1 cellular context compared by ENCODE assay signal in the genomic region with DNA sequence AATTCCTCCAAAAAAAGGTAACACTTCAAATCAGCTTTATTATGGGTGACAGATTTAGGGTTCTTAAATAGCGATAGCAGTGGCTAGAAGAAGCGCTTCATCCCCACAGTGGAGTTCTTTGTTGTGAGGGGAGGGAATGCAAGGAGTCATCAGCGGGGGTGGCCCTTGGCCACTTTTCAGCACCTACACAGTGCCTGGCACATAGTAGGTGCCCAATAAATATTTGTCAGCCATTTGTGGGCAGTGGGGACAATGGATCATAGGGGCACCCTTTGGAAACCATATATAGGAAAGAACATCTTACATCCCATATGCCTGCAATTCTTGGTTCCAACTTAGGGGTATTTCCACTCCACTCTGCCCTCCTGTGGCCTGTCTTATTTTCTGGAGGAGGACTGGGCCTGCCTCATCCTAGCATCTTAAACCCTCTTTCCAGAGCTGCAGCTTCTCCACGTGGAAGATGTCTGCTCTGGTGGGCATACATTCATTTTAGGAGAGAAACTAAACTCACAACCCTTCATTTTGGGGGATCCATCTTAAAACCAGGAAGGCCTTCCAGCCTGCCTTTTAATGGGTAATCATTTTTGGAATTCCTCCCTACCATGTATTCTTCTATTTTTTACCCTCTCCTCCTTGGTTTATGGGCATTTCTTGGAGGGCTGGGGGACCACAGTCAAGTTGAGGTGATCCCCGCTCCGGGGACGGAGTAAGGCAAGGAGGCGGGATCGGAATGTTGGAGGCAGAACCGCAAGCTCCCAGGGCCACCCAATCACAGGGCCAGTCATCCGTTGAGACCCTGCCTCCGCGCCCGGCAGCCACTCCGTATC.
A peak's percentile ranks its signal among the peaks of the same experiment; 100 is the strongest.
TF ChIP-seq lines count a peak whose summit lies in the region.

No MANE protein-coding gene starts in this region.

TF ChIP-seq in HepG2, 621 proteins besides CTCF, POLR2A, EP300 and RAD21 (continued from another document and continues in another):
- TF ChIP-seq, protein P1, sequence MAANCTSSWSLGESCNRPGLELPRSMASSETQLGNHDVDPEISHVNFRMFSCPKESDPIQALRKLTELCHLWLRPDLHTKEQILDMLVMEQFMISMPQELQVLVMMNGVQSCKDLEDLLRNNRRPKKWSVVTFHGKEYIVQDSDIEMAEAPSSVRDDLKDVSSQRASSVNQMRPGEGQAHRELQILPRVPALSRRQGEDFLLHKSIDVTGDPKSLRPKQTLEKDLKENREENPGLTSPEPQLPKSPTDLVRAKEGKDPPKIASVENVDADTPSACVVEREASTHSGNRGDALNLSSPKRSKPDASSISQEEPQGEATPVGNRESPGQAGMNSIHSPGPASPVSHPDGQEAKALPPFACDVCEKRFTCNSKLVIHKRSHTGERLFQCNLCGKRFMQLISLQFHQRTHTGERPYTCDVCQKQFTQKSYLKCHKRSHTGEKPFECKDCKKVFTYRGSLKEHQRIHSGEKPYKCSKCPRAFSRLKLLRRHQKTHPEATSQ (CRISPR knock-in tag; IDR thresholded peaks at IDR 0.05; ENCODE audit: borderline replicate concordance): 0 out of 2 replicates have a peak, but pooled peaks have one; percentile 41
- TF ChIP-seq SNAPC5 (CRISPR knock-in tag; IDR thresholded peaks at IDR 0.05; ENCODE audit: borderline replicate concordance) (peak; percentile 29; the same call in 1 of the 2 replicates), ZNF749 (CRISPR knock-in tag; IDR thresholded peaks at IDR 0.05; ENCODE audit: borderline replicate concordance) (no peak), SP140L (CRISPR knock-in tag; IDR thresholded peaks at IDR 0.05; ENCODE audit: borderline replicate concordance) (no peak), ZNF3 (CRISPR knock-in tag; IDR thresholded peaks at IDR 0.05) (no peak), ZNF138 (CRISPR knock-in tag; IDR thresholded peaks at IDR 0.05; ENCODE audit: low read depth) (no peak), ATF1 (CRISPR knock-in tag; IDR thresholded peaks at IDR 0.05) (peak; percentile 44; the same call in 1 of the 2 replicates), KLF13 (CRISPR knock-in tag; IDR thresholded peaks at IDR 0.05) (no peak), GPN1 (CRISPR knock-in tag; IDR thresholded peaks at IDR 0.05; ENCODE audit: borderline replicate concordance) (no peak), CBX2 (IDR thresholded peaks at IDR 0.05; ENCODE audit: low read depth, low read length) (no peak), CBX2 (CRISPR knock-in tag; IDR thresholded peaks at IDR 0.05; ENCODE audit: low read depth) (no peak), TRIM24 (CRISPR knock-in tag; IDR thresholded peaks at IDR 0.05) (no peak), IKZF4 (CRISPR knock-in tag; IDR thresholded peaks at IDR 0.05; ENCODE audit: borderline replicate concordance, low read depth, not compliant biosample characterization) (no peak), MZF1 (CRISPR knock-in tag; IDR thresholded peaks at IDR 0.05; ENCODE audit: borderline replicate concordance) (no peak), THAP7 (CRISPR knock-in tag; IDR thresholded peaks at IDR 0.05) (no peak), REL (CRISPR knock-in tag; conservative IDR thresholded peaks at IDR 0.05) (no peak), TCF7 (IDR thresholded peaks at IDR 0.05; ENCODE audit: low read depth) (no peak), ZNF234 (CRISPR knock-in tag; conservative IDR thresholded peaks at IDR 0.05) (no peak), ZNF326 (CRISPR knock-in tag; IDR thresholded peaks at IDR 0.05; ENCODE audit: borderline replicate concordance) (no peak), KDM5A (IDR thresholded peaks at IDR 0.05; ENCODE audit: borderline replicate concordance, low read length) (0 out of 2 replicates have a peak, but pooled peaks have one; percentile 61), PHB2 (IDR thresholded peaks at IDR 0.05; ENCODE audit: partially characterized antibody) (no peak), ZNF34 (CRISPR knock-in tag; IDR thresholded peaks at IDR 0.05; ENCODE audit: borderline replicate concordance) (no peak), ATAD3A (CRISPR knock-in tag; IDR thresholded peaks at IDR 0.05) (no peak), ZNF292 (CRISPR knock-in tag; IDR thresholded peaks at IDR 0.05; ENCODE audit: borderline replicate concordance, low read depth) (no peak), STAG1 (CRISPR knock-in tag; IDR thresholded peaks at IDR 0.05) (peak; percentile 51), ZSCAN12 (CRISPR knock-in tag; IDR thresholded peaks at IDR 0.05) (no peak), ZNF263 (CRISPR knock-in tag; IDR thresholded peaks at IDR 0.05) (no peak; the same call in 1 of the 2 replicates)
- TF ChIP-seq, protein P2, sequence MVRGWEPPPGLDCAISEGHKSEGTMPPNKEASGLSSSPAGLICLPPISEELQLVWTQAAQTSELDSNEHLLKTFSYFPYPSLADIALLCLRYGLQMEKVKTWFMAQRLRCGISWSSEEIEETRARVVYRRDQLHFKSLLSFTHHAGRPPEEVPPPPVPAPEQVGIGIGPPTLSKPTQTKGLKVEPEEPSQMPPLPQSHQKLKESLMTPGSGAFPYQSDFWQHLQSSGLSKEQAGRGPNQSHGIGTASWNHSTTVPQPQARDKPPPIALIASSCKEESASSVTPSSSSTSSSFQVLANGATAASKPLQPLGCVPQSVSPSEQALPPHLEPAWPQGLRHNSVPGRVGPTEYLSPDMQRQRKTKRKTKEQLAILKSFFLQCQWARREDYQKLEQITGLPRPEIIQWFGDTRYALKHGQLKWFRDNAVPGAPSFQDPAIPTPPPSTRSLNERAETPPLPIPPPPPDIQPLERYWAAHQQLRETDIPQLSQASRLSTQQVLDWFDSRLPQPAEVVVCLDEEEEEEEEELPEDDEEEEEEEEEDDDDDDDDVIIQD (CRISPR knock-in tag; IDR thresholded peaks at IDR 0.05; ENCODE audit: low read depth): no peak
- TF ChIP-seq, protein P3, sequence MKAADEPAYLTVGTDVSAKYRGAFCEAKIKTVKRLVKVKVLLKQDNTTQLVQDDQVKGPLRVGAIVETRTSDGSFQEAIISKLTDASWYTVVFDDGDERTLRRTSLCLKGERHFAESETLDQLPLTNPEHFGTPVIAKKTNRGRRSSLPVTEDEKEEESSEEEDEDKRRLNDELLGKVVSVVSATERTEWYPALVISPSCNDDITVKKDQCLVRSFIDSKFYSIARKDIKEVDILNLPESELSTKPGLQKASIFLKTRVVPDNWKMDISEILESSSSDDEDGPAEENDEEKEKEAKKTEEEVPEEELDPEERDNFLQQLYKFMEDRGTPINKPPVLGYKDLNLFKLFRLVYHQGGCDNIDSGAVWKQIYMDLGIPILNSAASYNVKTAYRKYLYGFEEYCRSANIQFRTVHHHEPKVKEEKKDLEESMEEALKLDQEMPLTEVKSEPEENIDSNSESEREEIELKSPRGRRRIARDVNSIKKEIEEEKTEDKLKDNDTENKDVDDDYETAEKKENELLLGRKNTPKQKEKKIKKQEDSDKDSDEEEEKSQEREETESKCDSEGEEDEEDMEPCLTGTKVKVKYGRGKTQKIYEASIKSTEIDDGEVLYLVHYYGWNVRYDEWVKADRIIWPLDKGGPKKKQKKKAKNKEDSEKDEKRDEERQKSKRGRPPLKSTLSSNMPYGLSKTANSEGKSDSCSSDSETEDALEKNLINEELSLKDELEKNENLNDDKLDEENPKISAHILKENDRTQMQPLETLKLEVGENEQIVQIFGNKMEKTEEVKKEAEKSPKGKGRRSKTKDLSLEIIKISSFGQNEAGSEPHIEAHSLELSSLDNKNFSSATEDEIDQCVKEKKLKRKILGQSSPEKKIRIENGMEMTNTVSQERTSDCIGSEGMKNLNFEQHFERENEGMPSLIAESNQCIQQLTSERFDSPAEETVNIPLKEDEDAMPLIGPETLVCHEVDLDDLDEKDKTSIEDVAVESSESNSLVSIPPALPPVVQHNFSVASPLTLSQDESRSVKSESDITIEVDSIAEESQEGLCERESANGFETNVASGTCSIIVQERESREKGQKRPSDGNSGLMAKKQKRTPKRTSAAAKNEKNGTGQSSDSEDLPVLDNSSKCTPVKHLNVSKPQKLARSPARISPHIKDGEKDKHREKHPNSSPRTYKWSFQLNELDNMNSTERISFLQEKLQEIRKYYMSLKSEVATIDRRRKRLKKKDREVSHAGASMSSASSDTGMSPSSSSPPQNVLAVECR (CRISPR knock-in tag; IDR thresholded peaks at IDR 0.05; ENCODE audit: borderline replicate concordance): no peak
- TF ChIP-seq, protein P4, sequence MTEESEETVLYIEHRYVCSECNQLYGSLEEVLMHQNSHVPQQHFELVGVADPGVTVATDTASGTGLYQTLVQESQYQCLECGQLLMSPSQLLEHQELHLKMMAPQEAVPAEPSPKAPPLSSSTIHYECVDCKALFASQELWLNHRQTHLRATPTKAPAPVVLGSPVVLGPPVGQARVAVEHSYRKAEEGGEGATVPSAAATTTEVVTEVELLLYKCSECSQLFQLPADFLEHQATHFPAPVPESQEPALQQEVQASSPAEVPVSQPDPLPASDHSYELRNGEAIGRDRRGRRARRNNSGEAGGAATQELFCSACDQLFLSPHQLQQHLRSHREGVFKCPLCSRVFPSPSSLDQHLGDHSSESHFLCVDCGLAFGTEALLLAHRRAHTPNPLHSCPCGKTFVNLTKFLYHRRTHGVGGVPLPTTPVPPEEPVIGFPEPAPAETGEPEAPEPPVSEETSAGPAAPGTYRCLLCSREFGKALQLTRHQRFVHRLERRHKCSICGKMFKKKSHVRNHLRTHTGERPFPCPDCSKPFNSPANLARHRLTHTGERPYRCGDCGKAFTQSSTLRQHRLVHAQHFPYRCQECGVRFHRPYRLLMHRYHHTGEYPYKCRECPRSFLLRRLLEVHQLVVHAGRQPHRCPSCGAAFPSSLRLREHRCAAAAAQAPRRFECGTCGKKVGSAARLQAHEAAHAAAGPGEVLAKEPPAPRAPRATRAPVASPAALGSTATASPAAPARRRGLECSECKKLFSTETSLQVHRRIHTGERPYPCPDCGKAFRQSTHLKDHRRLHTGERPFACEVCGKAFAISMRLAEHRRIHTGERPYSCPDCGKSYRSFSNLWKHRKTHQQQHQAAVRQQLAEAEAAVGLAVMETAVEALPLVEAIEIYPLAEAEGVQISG (CRISPR knock-in tag; IDR thresholded peaks at IDR 0.05): no peak
- TF ChIP-seq, protein P5, sequence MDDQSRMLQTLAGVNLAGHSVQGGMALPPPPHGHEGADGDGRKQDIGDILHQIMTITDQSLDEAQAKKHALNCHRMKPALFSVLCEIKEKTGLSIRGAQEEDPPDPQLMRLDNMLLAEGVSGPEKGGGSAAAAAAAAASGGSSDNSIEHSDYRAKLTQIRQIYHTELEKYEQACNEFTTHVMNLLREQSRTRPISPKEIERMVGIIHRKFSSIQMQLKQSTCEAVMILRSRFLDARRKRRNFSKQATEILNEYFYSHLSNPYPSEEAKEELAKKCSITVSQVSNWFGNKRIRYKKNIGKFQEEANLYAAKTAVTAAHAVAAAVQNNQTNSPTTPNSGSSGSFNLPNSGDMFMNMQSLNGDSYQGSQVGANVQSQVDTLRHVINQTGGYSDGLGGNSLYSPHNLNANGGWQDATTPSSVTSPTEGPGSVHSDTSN (CRISPR knock-in tag; IDR thresholded peaks at IDR 0.05; ENCODE audit: borderline replicate concordance): no peak
- TF ChIP-seq, protein P6, sequence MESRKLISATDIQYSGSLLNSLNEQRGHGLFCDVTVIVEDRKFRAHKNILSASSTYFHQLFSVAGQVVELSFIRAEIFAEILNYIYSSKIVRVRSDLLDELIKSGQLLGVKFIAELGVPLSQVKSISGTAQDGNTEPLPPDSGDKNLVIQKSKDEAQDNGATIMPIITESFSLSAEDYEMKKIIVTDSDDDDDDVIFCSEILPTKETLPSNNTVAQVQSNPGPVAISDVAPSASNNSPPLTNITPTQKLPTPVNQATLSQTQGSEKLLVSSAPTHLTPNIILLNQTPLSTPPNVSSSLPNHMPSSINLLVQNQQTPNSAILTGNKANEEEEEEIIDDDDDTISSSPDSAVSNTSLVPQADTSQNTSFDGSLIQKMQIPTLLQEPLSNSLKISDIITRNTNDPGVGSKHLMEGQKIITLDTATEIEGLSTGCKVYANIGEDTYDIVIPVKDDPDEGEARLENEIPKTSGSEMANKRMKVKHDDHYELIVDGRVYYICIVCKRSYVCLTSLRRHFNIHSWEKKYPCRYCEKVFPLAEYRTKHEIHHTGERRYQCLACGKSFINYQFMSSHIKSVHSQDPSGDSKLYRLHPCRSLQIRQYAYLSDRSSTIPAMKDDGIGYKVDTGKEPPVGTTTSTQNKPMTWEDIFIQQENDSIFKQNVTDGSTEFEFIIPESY (CRISPR knock-in tag; IDR thresholded peaks at IDR 0.05): no peak
- TF ChIP-seq, protein P7, sequence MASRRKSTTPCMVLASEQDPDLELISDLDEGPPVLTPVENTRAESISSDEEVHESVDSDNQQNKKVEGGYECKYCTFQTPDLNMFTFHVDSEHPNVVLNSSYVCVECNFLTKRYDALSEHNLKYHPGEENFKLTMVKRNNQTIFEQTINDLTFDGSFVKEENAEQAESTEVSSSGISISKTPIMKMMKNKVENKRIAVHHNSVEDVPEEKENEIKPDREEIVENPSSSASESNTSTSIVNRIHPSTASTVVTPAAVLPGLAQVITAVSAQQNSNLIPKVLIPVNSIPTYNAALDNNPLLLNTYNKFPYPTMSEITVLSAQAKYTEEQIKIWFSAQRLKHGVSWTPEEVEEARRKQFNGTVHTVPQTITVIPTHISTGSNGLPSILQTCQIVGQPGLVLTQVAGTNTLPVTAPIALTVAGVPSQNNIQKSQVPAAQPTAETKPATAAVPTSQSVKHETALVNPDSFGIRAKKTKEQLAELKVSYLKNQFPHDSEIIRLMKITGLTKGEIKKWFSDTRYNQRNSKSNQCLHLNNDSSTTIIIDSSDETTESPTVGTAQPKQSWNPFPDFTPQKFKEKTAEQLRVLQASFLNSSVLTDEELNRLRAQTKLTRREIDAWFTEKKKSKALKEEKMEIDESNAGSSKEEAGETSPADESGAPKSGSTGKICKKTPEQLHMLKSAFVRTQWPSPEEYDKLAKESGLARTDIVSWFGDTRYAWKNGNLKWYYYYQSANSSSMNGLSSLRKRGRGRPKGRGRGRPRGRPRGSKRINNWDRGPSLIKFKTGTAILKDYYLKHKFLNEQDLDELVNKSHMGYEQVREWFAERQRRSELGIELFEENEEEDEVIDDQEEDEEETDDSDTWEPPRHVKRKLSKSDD (CRISPR knock-in tag; IDR thresholded peaks at IDR 0.05; ENCODE audit: low read depth): no peak
- TF ChIP-seq, protein P8, sequence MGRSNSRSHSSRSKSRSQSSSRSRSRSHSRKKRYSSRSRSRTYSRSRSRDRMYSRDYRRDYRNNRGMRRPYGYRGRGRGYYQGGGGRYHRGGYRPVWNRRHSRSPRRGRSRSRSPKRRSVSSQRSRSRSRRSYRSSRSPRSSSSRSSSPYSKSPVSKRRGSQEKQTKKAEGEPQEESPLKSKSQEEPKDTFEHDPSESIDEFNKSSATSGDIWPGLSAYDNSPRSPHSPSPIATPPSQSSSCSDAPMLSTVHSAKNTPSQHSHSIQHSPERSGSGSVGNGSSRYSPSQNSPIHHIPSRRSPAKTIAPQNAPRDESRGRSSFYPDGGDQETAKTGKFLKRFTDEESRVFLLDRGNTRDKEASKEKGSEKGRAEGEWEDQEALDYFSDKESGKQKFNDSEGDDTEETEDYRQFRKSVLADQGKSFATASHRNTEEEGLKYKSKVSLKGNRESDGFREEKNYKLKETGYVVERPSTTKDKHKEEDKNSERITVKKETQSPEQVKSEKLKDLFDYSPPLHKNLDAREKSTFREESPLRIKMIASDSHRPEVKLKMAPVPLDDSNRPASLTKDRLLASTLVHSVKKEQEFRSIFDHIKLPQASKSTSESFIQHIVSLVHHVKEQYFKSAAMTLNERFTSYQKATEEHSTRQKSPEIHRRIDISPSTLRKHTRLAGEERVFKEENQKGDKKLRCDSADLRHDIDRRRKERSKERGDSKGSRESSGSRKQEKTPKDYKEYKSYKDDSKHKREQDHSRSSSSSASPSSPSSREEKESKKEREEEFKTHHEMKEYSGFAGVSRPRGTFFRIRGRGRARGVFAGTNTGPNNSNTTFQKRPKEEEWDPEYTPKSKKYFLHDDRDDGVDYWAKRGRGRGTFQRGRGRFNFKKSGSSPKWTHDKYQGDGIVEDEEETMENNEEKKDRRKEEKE (IDR thresholded peaks at IDR 0.05): no peak
